Comparison of ENCODE assay signal across 18 cellular contexts in genomic region chr19:8504171-8504570, GRCh38. TPM values are rescaled to one million over a fixed set of nuclear protein-coding genes. Genes with fewer than 3 reads are reported as not detected.
DNase-seq lines count a peak whose midpoint lies in the region; ATAC-seq and TF ChIP-seq lines count a peak whose summit lies in the region.
"Had no signal": no experiment of that assay in that cellular context is flagged by ENCODE, and none has a peak within 500 bp of the region (broad histone marks: within the 10 kb centered on the region; RNA-seq: fewer than 3 reads in every experiment).

No MANE protein-coding gene starts in this region.

- H3K36me3 Mint-ChIP-seq in CD8-positive, alpha-beta T cell = peaks cover 4% of the 10 kb centered on the region
- H3K36me3 Mint-ChIP-seq in activated T-helper 1 cell treated with anti-CD3 and anti-CD28 coated beads, Interleukin-12 subunit alpha, Interleukin-12 subunit beta, Interleukin-2, Interleukin-4 antibody, amounts not matched to agents 30 ng/mL and 10 ng/mL and 1 ng/mL, durations not matched to agents 14 hours and 24 hours and 36 hours (ENCODE audit: low read depth) = peaks cover 6% of the 10 kb centered on the region
- no peaks in the 10 kb centered on the region for H3K36me3 Mint-ChIP-seq in natural killer cell treated with Interleukin-12 subunit alpha and Interleukin-12 subunit beta and Interleukin-15 and Interleukin-18, amount 100 ng/mL, for 72 hours

- intact Hi-C loops in CD8-positive, alpha-beta T cell (cut with DNase I, micrococcal nuclease) = no loop called here
- intact Hi-C loops in activated T-helper 1 cell treated with anti-CD3 and anti-CD28 coated beads, Interleukin-12 subunit alpha, Interleukin-12 subunit beta, Interleukin-2, Interleukin-4 antibody, amounts not matched to agents 30 ng/mL and 10 ng/mL and 1 ng/mL, durations not matched to agents 14 hours and 24 hours and 36 hours (cut with micrococcal nuclease) = no loop called here

- no peak overlapping the region for H3K27ac ChIP-seq in CD8-positive, alpha-beta T cell (ENCODE audit: low read depth, low read length)
- peak overlapping the region; percentile 98 for H3K27ac ChIP-seq in HL-60 (replicated peaks)
- H3K27ac ChIP-seq: gastrocnemius medialis, thoracic aorta had no signal

- ATAC-seq in CD8-positive, alpha-beta T cell = no peak
- no peak for ATAC-seq in natural killer cell treated with Interleukin-12 subunit alpha and Interleukin-12 subunit beta and Interleukin-15 and Interleukin-18, amount 100 ng/mL, for 72 hours
- no peak for ATAC-seq in HG02884 (IDR thresholded peaks at IDR 0.05; ENCODE audit: unreplicated experiment)
- ATAC-seq: activated CD4-positive, alpha-beta T cell treated with anti-CD3 and anti-CD28 coated beads for 36 hours; gastrocnemius medialis had no signal

- H3K4me3 Mint-ChIP-seq in CD8-positive, alpha-beta T cell = peak overlapping the region; percentile 43
- H3K4me3 Mint-ChIP-seq in activated T-helper 1 cell treated with anti-CD3 and anti-CD28 coated beads, Interleukin-12 subunit alpha, Interleukin-12 subunit beta, Interleukin-2, Interleukin-4 antibody, amounts not matched to agents 30 ng/mL and 10 ng/mL and 1 ng/mL, durations not matched to agents 14 hours and 24 hours and 36 hours = peak overlapping the region; percentile 49
- peak overlapping the region; percentile 70 for H3K4me3 Mint-ChIP-seq in natural killer cell treated with Interleukin-12 subunit alpha and Interleukin-12 subunit beta and Interleukin-15 and Interleukin-18, amount 100 ng/mL, for 72 hours
- H3K4me3 Mint-ChIP-seq: activated CD4-positive, alpha-beta T cell treated with anti-CD3 and anti-CD28 coated beads for 36 hours had no signal

- no peaks in the 10 kb centered on the region for H3K27me3 Mint-ChIP-seq in CD8-positive, alpha-beta T cell (ENCODE audit: low read depth)
- no peaks in the 10 kb centered on the region for H3K27me3 Mint-ChIP-seq in activated T-helper 1 cell treated with anti-CD3 and anti-CD28 coated beads, Interleukin-12 subunit alpha, Interleukin-12 subunit beta, Interleukin-2, Interleukin-4 antibody, amounts not matched to agents 30 ng/mL and 10 ng/mL and 1 ng/mL, durations not matched to agents 14 hours and 24 hours and 36 hours (ENCODE audit: insufficient read depth)
- no peaks in the 10 kb centered on the region for H3K27me3 Mint-ChIP-seq in natural killer cell treated with Interleukin-12 subunit alpha and Interleukin-12 subunit beta and Interleukin-15 and Interleukin-18, amount 100 ng/mL, for 72 hours
- H3K27me3 Mint-ChIP-seq: activated CD4-positive, alpha-beta T cell treated with anti-CD3 and anti-CD28 coated beads for 36 hours had no signal

- H3K4me1 ChIP-seq in CD8-positive, alpha-beta T cell (ENCODE audit: insufficient read depth, low read length) = peaks cover 23% of the 10 kb centered on the region
- H3K4me1 ChIP-seq: BE2C had no signal

- CTCF ChIA-PET in CD8-positive, alpha-beta T cell (lab: Charles Lee) = interaction anchor here (3.5 to 8.9 kb wide), 4 partner anchors 10 to 90 kb away, joined by 17 to 115 read pairs (median 35); partner anchors contain the start of genes MARCHF2 and MYO1F

- H3K36me3 ChIP-seq in CD8-positive, alpha-beta T cell (ENCODE audit: insufficient read depth, low read length) = no peaks in the 10 kb centered on the region
- H3K36me3 ChIP-seq: BE2C, gastrocnemius medialis, HAP-1, thoracic aorta had no signal

- H3K9me3 ChIP-seq in CD8-positive, alpha-beta T cell (ENCODE audit: low read length) = no peaks in the 10 kb centered on the region
- H3K9me3 ChIP-seq: BE2C, gastrocnemius medialis, HAP-1, thoracic aorta had no signal

- no peak for DNase-seq in CD8-positive, alpha-beta T cell
- peak; percentile 90 to 92 for DNase-seq in HL-60 (ENCODE audit: low read depth in 1 of 2, low spot score in 1 of 2)
- no peak for DNase-seq in activated T-helper 1 cell treated with anti-CD3 and anti-CD28 coated beads, Interleukin-12 subunit alpha, Interleukin-12 subunit beta, Interleukin-2, Interleukin-4 antibody, amounts not matched to agents 30 ng/mL and 10 ng/mL and 1 ng/mL, durations not matched to agents 14 hours and 24 hours and 36 hours (ENCODE audit: low spot score)
- DNase-seq in natural killer cell treated with Interleukin-12 subunit alpha and Interleukin-12 subunit beta and Interleukin-15 and Interleukin-18, amount 100 ng/mL, for 72 hours (ENCODE audit: low spot score) = no peak
- DNase-seq in NCI-H446 treated with DMSO at 0.1 percent for 48 hours (lab: John Stamatoyannopoulos, UW) = no peak
- DNase-seq in NK-92 treated with Interleukin-12 subunit alpha and Interleukin-12 subunit beta, amount 100 ng/mL, for 24 hours (lab: John Stamatoyannopoulos, UW) = no peak
- DNase-seq in activated effector memory CD4-positive, alpha-beta T cell treated with Interleukin-2 at 50 U/mL for 16 hours = no peak
- DNase-seq: activated CD4-positive, alpha-beta T cell treated with anti-CD3 and anti-CD28 coated beads for 36 hours; activated T-cell treated with anti-CD3 and anti-CD28 coated beads for 4 hours; amniotic stem cell; BE2C; gastrocnemius medialis; occipital lobe; stimulated activated CD4-positive, alpha-beta T cell treated with anti-CD3 and anti-CD28 coated beads, Interleukin-2, amount 100 ng/mL, for 48 hours had no signal

- H3K9me3 Mint-ChIP-seq in CD8-positive, alpha-beta T cell = no peaks in the 10 kb centered on the region
- no peaks in the 10 kb centered on the region for H3K9me3 Mint-ChIP-seq in activated T-helper 1 cell treated with anti-CD3 and anti-CD28 coated beads, Interleukin-12 subunit alpha, Interleukin-12 subunit beta, Interleukin-2, Interleukin-4 antibody, amounts not matched to agents 30 ng/mL and 10 ng/mL and 1 ng/mL, durations not matched to agents 14 hours and 24 hours and 36 hours
- H3K9me3 Mint-ChIP-seq in natural killer cell treated with Interleukin-12 subunit alpha and Interleukin-12 subunit beta and Interleukin-15 and Interleukin-18, amount 100 ng/mL, for 72 hours = no peaks in the 10 kb centered on the region

- H3K27me3 ChIP-seq in CD8-positive, alpha-beta T cell (ENCODE audit: insufficient read depth, low read length) = no peaks in the 10 kb centered on the region
- no peaks in the 10 kb centered on the region for H3K27me3 ChIP-seq in HL-60 (ENCODE audit: insufficient read depth, poor library complexity, severe bottlenecking)
- H3K27me3 ChIP-seq: BE2C, gastrocnemius medialis had no signal

- H3K27ac Mint-ChIP-seq in CD8-positive, alpha-beta T cell = no peak overlapping the region
- H3K27ac Mint-ChIP-seq in activated T-helper 1 cell treated with anti-CD3 and anti-CD28 coated beads, Interleukin-12 subunit alpha, Interleukin-12 subunit beta, Interleukin-2, Interleukin-4 antibody, amounts not matched to agents 30 ng/mL and 10 ng/mL and 1 ng/mL, durations not matched to agents 14 hours and 24 hours and 36 hours = peak overlapping the region; percentile 34
- H3K27ac Mint-ChIP-seq in natural killer cell treated with Interleukin-12 subunit alpha and Interleukin-12 subunit beta and Interleukin-15 and Interleukin-18, amount 100 ng/mL, for 72 hours = peak overlapping the region in 1 of 2 donors; percentile 29
- H3K27ac Mint-ChIP-seq: activated CD4-positive, alpha-beta T cell treated with anti-CD3 and anti-CD28 coated beads for 36 hours had no signal

- peaks cover 27% of the 10 kb centered on the region for H3K4me1 Mint-ChIP-seq in CD8-positive, alpha-beta T cell (ENCODE audit: low read depth)
- peaks cover 15% of the 10 kb centered on the region for H3K4me1 Mint-ChIP-seq in activated T-helper 1 cell treated with anti-CD3 and anti-CD28 coated beads, Interleukin-12 subunit alpha, Interleukin-12 subunit beta, Interleukin-2, Interleukin-4 antibody, amounts not matched to agents 30 ng/mL and 10 ng/mL and 1 ng/mL, durations not matched to agents 14 hours and 24 hours and 36 hours (ENCODE audit: low read depth)
- peaks cover 13 to 20% of the 10 kb centered on the region in 2 donors for H3K4me1 Mint-ChIP-seq in natural killer cell treated with Interleukin-12 subunit alpha and Interleukin-12 subunit beta and Interleukin-15 and Interleukin-18, amount 100 ng/mL, for 72 hours (ENCODE audit: low read depth in 2 of 2)

- no peak for TF ChIP-seq CTCF in CD8-positive, alpha-beta T cell (IDR thresholded peaks at IDR 0.05)
- no peak for TF ChIP-seq CTCF in HL-60 (IDR thresholded peaks at IDR 0.05; ENCODE audit: insufficient read depth, low read length)

- POLR2A ChIA-PET in CD8-positive, alpha-beta T cell (lab: Charles Lee) = interaction anchor here (0.6 to 1.3 kb wide), 3 partner anchors 10 to 55 kb away, joined by 3 to 4 read pairs (median 4); partner anchors contain the start of gene ZNF414

- H3K4me3 ChIP-seq in CD8-positive, alpha-beta T cell (ENCODE audit: low read depth, low read length) = no peak overlapping the region
- H3K4me3 ChIP-seq in HL-60 (replicated peaks; ENCODE audit: insufficient read depth, low read length) = no peak overlapping the region
- H3K4me3 ChIP-seq: gastrocnemius medialis, HAP-1, thoracic aorta had no signal

RNA-seq across cellular contexts. Expression of gene PRAM1, which starts 1.7 kb away (rescaled TPM):
- total RNA-seq in CD8-positive, alpha-beta T cell = 1 to 10 TPM; 1.8 to 1.9 TPM
- total RNA-seq in activated T-helper 1 cell treated with anti-CD3 and anti-CD28 coated beads, Interleukin-12 subunit alpha, Interleukin-12 subunit beta, Interleukin-2, Interleukin-4 antibody, amounts not matched to agents 30 ng/mL and 10 ng/mL and 1 ng/mL, durations not matched to agents 14 hours and 24 hours and 36 hours = 0.10 and 0.44 TPM in 2 replicates
- 1 to 10 TPM; 1.5 to 2.0 TPM for total RNA-seq in natural killer cell treated with Interleukin-12 subunit alpha and Interleukin-12 subunit beta and Interleukin-15 and Interleukin-18, amount 100 ng/mL, for 72 hours
- total RNA-seq: occipital lobe, RPMI7951 had no signal

RNA-seq across cellular contexts. Expression of gene ZNF414, which starts 9.8 kb away (rescaled TPM):
- 10 to 100 TPM; 26.3 to 33.1 TPM for total RNA-seq in CD8-positive, alpha-beta T cell
- 22.1 and 23.6 TPM in 2 replicates for total RNA-seq in activated T-helper 1 cell treated with anti-CD3 and anti-CD28 coated beads, Interleukin-12 subunit alpha, Interleukin-12 subunit beta, Interleukin-2, Interleukin-4 antibody, amounts not matched to agents 30 ng/mL and 10 ng/mL and 1 ng/mL, durations not matched to agents 14 hours and 24 hours and 36 hours
- total RNA-seq in natural killer cell treated with Interleukin-12 subunit alpha and Interleukin-12 subunit beta and Interleukin-15 and Interleukin-18, amount 100 ng/mL, for 72 hours = 10 to 100 TPM; 15.5 to 16.8 TPM

RNA-seq across cellular contexts. Expression of gene HNRNPM, which starts 59.4 kb away (rescaled TPM):
- total RNA-seq in CD8-positive, alpha-beta T cell = 100 to 1,000 TPM; 268 to 278 TPM
- 323 and 331 TPM in 2 replicates for total RNA-seq in activated T-helper 1 cell treated with anti-CD3 and anti-CD28 coated beads, Interleukin-12 subunit alpha, Interleukin-12 subunit beta, Interleukin-2, Interleukin-4 antibody, amounts not matched to agents 30 ng/mL and 10 ng/mL and 1 ng/mL, durations not matched to agents 14 hours and 24 hours and 36 hours
- total RNA-seq in natural killer cell treated with Interleukin-12 subunit alpha and Interleukin-12 subunit beta and Interleukin-15 and Interleukin-18, amount 100 ng/mL, for 72 hours = 100 to 1,000 TPM; 259 to 373 TPM

Comparison
In these comparisons a context has a peak if more than half of its experiments do, and no peak if none do; other contexts are left out.
1. DNase-seq: peak in HL-60 (2 of 2); none in CD8-positive, alpha-beta T cell (0 of 7), activated T-helper 1 cell treated with anti-CD3 and anti-CD28 coated beads, Interleukin-12 subunit alpha, Interleukin-12 subunit beta, Interleukin-2, Interleukin-4 antibody, amounts not matched to agents 30 ng/mL and 10 ng/mL and 1 ng/mL, durations not matched to agents 14 hours and 24 hours and 36 hours (single experiment), natural killer cell treated with Interleukin-12 subunit alpha and Interleukin-12 subunit beta and Interleukin-15 and Interleukin-18, amount 100 ng/mL, for 72 hours (single experiment), NCI-H446 treated with DMSO at 0.1 percent for 48 hours (single experiment), NK-92 treated with Interleukin-12 subunit alpha and Interleukin-12 subunit beta, amount 100 ng/mL, for 24 hours (single experiment) and activated effector memory CD4-positive, alpha-beta T cell treated with Interleukin-2 at 50 U/mL for 16 hours (single experiment).
2. Peak in every context shown above with its lines, with median percentiles within 50 percentile points of each other: H3K4me3 Mint-ChIP-seq.